Comparison of ENCODE assay signal across 21 cellular contexts in genomic region chr9:107613314-107613713, GRCh38.
"Had no signal": no experiment of that assay in that cellular context is flagged by ENCODE, and none has a peak within 500 bp of the region (broad histone marks: within the 10 kb centered on the region; RNA-seq: fewer than 3 reads in every experiment).

No MANE protein-coding gene starts in this region.

- H3K4me1 ChIP-seq: gastroesophageal sphincter, pancreas, prostate gland, suprapubic skin had no signal

- H3K27me3 ChIP-seq: gastroesophageal sphincter, heart left ventricle, left lung, pancreas, suprapubic skin, tibial artery had no signal

- H3K9me3 ChIP-seq: gastroesophageal sphincter, heart left ventricle, left lung, pancreas, prostate gland, suprapubic skin, tibial artery had no signal

- H3K27ac ChIP-seq: gastroesophageal sphincter, pancreas, prostate gland, suprapubic skin, tibial artery had no signal

- H3K4me3 ChIP-seq: gastroesophageal sphincter, heart left ventricle, left lung, lung, pancreas, prostate gland, suprapubic skin, tibial artery had no signal

- H3K36me3 ChIP-seq: gastroesophageal sphincter, heart left ventricle, left lung, pancreas, prostate gland, suprapubic skin, tibial artery had no signal

- FAIRE-seq: endothelial cell of umbilical vein, pancreas had no signal

- DNase-seq: activated B cell treated with CpG ODN at 0.5 μM for 24 hours; activated CD4-positive, alpha-beta T cell treated with anti-CD3 and anti-CD28 coated beads, Interleukin-2, amount 50 U/mL, for 1 hour; activated CD8-positive, alpha-beta T cell treated with anti-CD3 and anti-CD28 coated beads for 36 hours; activated gamma-delta T cell treated with Interleukin-2 at 50 U/mL for 16 hours; activated naive CD8-positive, alpha-beta T cell treated with anti-CD3 and anti-CD28 coated beads, Interleukin-2, amount 50 U/mL, for 24 hours; activated T-cell treated with anti-CD3 and anti-CD28 coated beads, Interleukin-2, amount 50 U/mL, for 4 hours; amygdala; caudate nucleus; heart left ventricle; kidney glomerular epithelial cell; left lung; mesendoderm; pancreas; retina; stimulated activated naive CD4-positive, alpha-beta T cell; tibial artery had no signal
